Comparison of ENCODE assay signal across 18 cellular contexts in the genomic region with DNA sequence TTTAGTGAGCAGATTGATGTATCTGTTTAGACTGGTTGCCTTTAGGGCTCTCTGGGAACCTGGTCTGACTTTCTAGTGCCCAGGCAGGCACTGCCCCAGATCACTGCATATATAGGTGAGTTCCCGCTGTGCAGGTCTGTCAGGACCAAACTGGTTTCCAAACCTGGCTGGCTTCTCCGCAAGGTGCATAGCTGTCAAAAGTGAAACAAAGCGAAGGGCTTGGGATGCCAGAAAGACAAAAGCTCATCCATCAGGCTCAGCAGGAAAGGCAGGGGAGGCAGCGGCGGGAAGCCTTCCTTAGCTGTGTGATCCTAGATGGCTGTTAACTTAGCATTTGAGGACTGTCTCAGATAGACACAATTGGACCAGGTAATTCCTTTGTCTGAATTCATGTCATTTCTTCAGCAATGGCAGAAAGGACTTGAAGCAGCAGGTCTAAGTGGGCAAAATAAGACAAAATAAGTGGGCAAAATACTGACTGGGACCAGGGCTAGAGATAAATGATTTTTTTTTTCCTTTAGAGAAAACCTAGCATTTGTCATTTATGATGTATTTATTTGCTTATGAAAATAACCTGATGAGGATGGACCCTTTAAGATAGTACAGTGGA.
DNase-seq lines count a peak whose midpoint lies in the region; ATAC-seq lines count a peak whose summit lies in the region.
"Had no signal": no experiment of that assay in that cellular context is flagged by ENCODE, and none has a peak within 500 bp of the region (broad histone marks: within the 10 kb centered on the region; RNA-seq: fewer than 3 reads in every experiment).

No MANE protein-coding gene starts in this region.

- ATAC-seq in GM18873 (IDR thresholded peaks at IDR 0.05; ENCODE audit: low FRiP score, unreplicated experiment) = no peak
- ATAC-seq in effector memory CD8-positive, alpha-beta T cell (replicated peaks) = no peak
- ATAC-seq: heart left ventricle, Right ventricle myocardium inferior had no signal

- no peak overlapping the region for H3K4me3 Mint-ChIP-seq in effector memory CD8-positive, alpha-beta T cell
- H3K4me3 Mint-ChIP-seq: CD4-positive, CD25-positive, alpha-beta regulatory T cell had no signal

- no peaks in the 10 kb centered on the region for H3K9me3 Mint-ChIP-seq in effector memory CD8-positive, alpha-beta T cell

- H3K36me3 Mint-ChIP-seq in effector memory CD8-positive, alpha-beta T cell (ENCODE audit: insufficient read depth) = peaks cover 2% of the 10 kb centered on the region
- H3K36me3 Mint-ChIP-seq: CD4-positive, CD25-positive, alpha-beta regulatory T cell had no signal

- H3K27me3 Mint-ChIP-seq in effector memory CD8-positive, alpha-beta T cell = no peaks in the 10 kb centered on the region
- H3K27me3 Mint-ChIP-seq: CD4-positive, CD25-positive, alpha-beta regulatory T cell had no signal

- DNase-seq in COR-L47 (lab: John Stamatoyannopoulos, UW) (peak; percentile 96), NCI-H128 (lab: John Stamatoyannopoulos, UW; ENCODE audit: unreplicated experiment) (peak; percentile 37), NCI-H526 treated with DMSO at 0.1 percent for 48 hours (lab: John Stamatoyannopoulos, UW) (peak; percentile 39), iPS DF 4.7 (ENCODE audit: extremely low read depth, low spot score) (peak; percentile 86), kidney glomerular epithelial cell (lab: John Stamatoyannopoulos, UW) (no peak), epidermal melanocyte (ENCODE audit: insufficient read length, low spot score) (no peak)
- DNase-seq in effector memory CD8-positive, alpha-beta T cell = no peak
- DNase-seq: ACHN; activated naive CD4-positive, alpha-beta T cell treated with anti-CD3 and anti-CD28 coated beads, Interleukin-2, amount 50 U/mL, for 16 hours; CD4-positive, CD25-positive, alpha-beta regulatory T cell; heart left ventricle; KBM-7; NCI-H1694 treated with DMSO at 0.1 percent for 48 hours; posterior cingulate gyrus; spleen; stimulated activated naive CD4-positive, alpha-beta T cell had no signal

- H3K4me1 Mint-ChIP-seq in effector memory CD8-positive, alpha-beta T cell (ENCODE audit: low read depth in 2 of 2) = peaks cover 23 to 24% of the 10 kb centered on the region in 2 donors

- H3K27ac Mint-ChIP-seq in effector memory CD8-positive, alpha-beta T cell = no peak overlapping the region

Comparison
In these comparisons a context has a peak if more than half of its experiments do, and no peak if none do; other contexts are left out.
1. DNase-seq: peak in COR-L47 (single experiment), NCI-H128 (single experiment), NCI-H526 treated with DMSO at 0.1 percent for 48 hours (single experiment) and iPS DF 4.7 (single experiment); none in kidney glomerular epithelial cell (single experiment), epidermal melanocyte (single experiment) and effector memory CD8-positive, alpha-beta T cell (0 of 3).